In genomic region chr1:23772049-23772853, GRCh38 we compare ENCODE assay signal across 8 cellular contexts. TPM values are rescaled to one million over a fixed set of nuclear protein-coding genes. Genes with fewer than 3 reads are reported as not detected.
DNase-seq lines count a peak whose midpoint lies in the region; ATAC-seq and TF ChIP-seq lines count a peak whose summit lies in the region.

No MANE protein-coding gene starts in this region.

- TF ChIP-seq CTCF in OCI-LY7 (conservative IDR thresholded peaks at IDR 0.05; ENCODE audit: low read length) (peak; percentile 98), natural killer cell (IDR thresholded peaks at IDR 0.05) (peak; percentile 85)

- H3K27me3 Mint-ChIP-seq in natural killer cell (ENCODE audit: low read depth in 2 of 2) = no peaks in the 10 kb centered on the region
- no peaks in the 10 kb centered on the region for H3K27me3 Mint-ChIP-seq in stimulated activated memory B cell treated with anti-CD40 and anti-IgM and Interleukin-4, amounts not matched to agents 10 μg/mL and 1 μg/mL and 100 μg/mL, for 72 hours

- no TSS peak for BruUV-seq in OCI-LY7 (replicated peaks; lab: Mats Ljungman, UMichigan)

- no peak overlapping the region for H3K27ac ChIP-seq in OCI-LY7 (ENCODE audit: low read depth, low read length, poor library complexity, severe bottlenecking)

- H3K79me2 ChIP-seq in OCI-LY7 (ENCODE audit: insufficient read depth, low read depth, low read length) = peaks cover 7% of the 10 kb centered on the region; the same call in 1 of the 2 replicates

- no peaks in the 10 kb centered on the region for H4K20me1 ChIP-seq in OCI-LY7 (ENCODE audit: insufficient read depth, low read length)

- peak; percentile 85 for DNase-seq in GM03348 (ENCODE audit: low spot score)
- peak; percentile 76 for DNase-seq in Jurkat, Clone E6-1 (ENCODE audit: low read depth, low spot score)
- DNase-seq in OCI-LY7 (ENCODE audit: low spot score) = peak; percentile 87
- peak; percentile 94 for DNase-seq in activated CD8-positive, alpha-beta memory T cell treated with anti-CD3 and anti-CD28 coated beads, Interleukin-2, amount 50 U/mL, for 48 hours
- DNase-seq in natural killer cell = peak; percentile 79

- no peaks in the 10 kb centered on the region for H3K9me3 ChIP-seq in OCI-LY7 (ENCODE audit: low read length)

- intact Hi-C loops in OCI-LY7 (cut with micrococcal nuclease; ENCODE audit: unreplicated experiment) = loop anchor here (1.0 kb wide), 2 partner anchors 82 to 144 kb away; no protein-coding TSS in a partner anchor
- intact Hi-C loops in natural killer cell (cut with micrococcal nuclease) = loop anchor here (1.0 kb wide), 2 partner anchors 96 to 144 kb away; partner anchors contain the start of gene FUCA1

- peak; percentile 90 for ATAC-seq in esophagus mucosa
- ATAC-seq in natural killer cell = peak; percentile 92 to 100 (median 99)
- ATAC-seq in stimulated activated memory B cell treated with anti-CD40 and anti-IgM and Interleukin-4, amounts not matched to agents 10 μg/mL and 1 μg/mL and 100 μg/mL, for 72 hours = peak; percentile 90
- ATAC-seq in GM21717 (IDR thresholded peaks at IDR 0.05; ENCODE audit: unreplicated experiment) = no peak

- no peak overlapping the region for H3K4me3 Mint-ChIP-seq in natural killer cell
- no peak overlapping the region for H3K4me3 Mint-ChIP-seq in stimulated activated memory B cell treated with anti-CD40 and anti-IgM and Interleukin-4, amounts not matched to agents 10 μg/mL and 1 μg/mL and 100 μg/mL, for 72 hours

- H3K36me3 ChIP-seq in OCI-LY7 (ENCODE audit: insufficient read depth, low read length) = peaks cover 24% of the 10 kb centered on the region

- H3K4me3 ChIP-seq in Jurkat, Clone E6-1 (ENCODE audit: low read length) = no peak overlapping the region
- H3K4me3 ChIP-seq in OCI-LY7 (ENCODE audit: low read depth, low read length, poor library complexity, severe bottlenecking) = no peak overlapping the region

- H2AFZ ChIP-seq in OCI-LY7 (ENCODE audit: low read length) = no peak overlapping the region

- peak overlapping the region; percentile 61 for H3K4me2 ChIP-seq in OCI-LY7 (ENCODE audit: low read length)

- POLR2A ChIA-PET in OCI-LY7 (lab: Charles Lee) = interaction anchor here (0.6 to 0.9 kb wide), 4 partner anchors 8 to 83 kb away, joined by 3 read pairs; partner anchors contain the start of gene HMGCL

- no peaks in the 10 kb centered on the region for H3K9me3 Mint-ChIP-seq in natural killer cell
- no peaks in the 10 kb centered on the region for H3K9me3 Mint-ChIP-seq in stimulated activated memory B cell treated with anti-CD40 and anti-IgM and Interleukin-4, amounts not matched to agents 10 μg/mL and 1 μg/mL and 100 μg/mL, for 72 hours

- no peak overlapping the region for H3K27ac Mint-ChIP-seq in natural killer cell
- H3K27ac Mint-ChIP-seq in stimulated activated memory B cell treated with anti-CD40 and anti-IgM and Interleukin-4, amounts not matched to agents 10 μg/mL and 1 μg/mL and 100 μg/mL, for 72 hours = no peak overlapping the region

- H3K9me2 ChIP-seq in OCI-LY7 (ENCODE audit: insufficient read depth, low read length) = no peaks in the 10 kb centered on the region

- H3K36me3 Mint-ChIP-seq in natural killer cell = no peaks in the 10 kb centered on the region
- H3K36me3 Mint-ChIP-seq in stimulated activated memory B cell treated with anti-CD40 and anti-IgM and Interleukin-4, amounts not matched to agents 10 μg/mL and 1 μg/mL and 100 μg/mL, for 72 hours = no peaks in the 10 kb centered on the region

- CTCF ChIA-PET in OCI-LY7 (lab: Charles Lee; ENCODE audit: unreplicated experiment) = interaction anchor here (0.6 to 1.4 kb wide), 2 partner anchors 144 to 291 kb away, joined by 3 to 4 read pairs; no protein-coding TSS in a partner anchor

- peaks cover 22% of the 10 kb centered on the region for H3K4me1 ChIP-seq in OCI-LY7 (ENCODE audit: insufficient read depth, low read length, poor library complexity, severe bottlenecking)

- peaks cover 0 to 3% of the 10 kb centered on the region in 2 donors for H3K4me1 Mint-ChIP-seq in natural killer cell
- peaks cover 7% of the 10 kb centered on the region for H3K4me1 Mint-ChIP-seq in stimulated activated memory B cell treated with anti-CD40 and anti-IgM and Interleukin-4, amounts not matched to agents 10 μg/mL and 1 μg/mL and 100 μg/mL, for 72 hours

RNA-seq across cellular contexts. Expression of gene PITHD1, which starts 6.0 kb away (rescaled TPM):
- 66.9 TPM for polyA plus RNA-seq in Jurkat, Clone E6-1 (2012; ENCODE audit: insufficient read depth, insufficient read length)
- total RNA-seq in OCI-LY7 (2014; rRNA removed; shearing (Covaris generic)) = 89.9 and 90.8 TPM in 2 replicates
- total RNA-seq in OCI-LY7 (2022) (63.6 and 67.2 TPM in 2 replicates), esophagus mucosa (63.8 TPM), natural killer cell (10 to 100 TPM; 73.2 to 84.1 (median 77.7) TPM)

RNA-seq across cellular contexts. Expression of gene LYPLA2, which starts 18.7 kb away (rescaled TPM):
- 65.4 TPM for polyA plus RNA-seq in Jurkat, Clone E6-1 (2012; ENCODE audit: insufficient read depth, insufficient read length)
- 65.1 and 91.2 TPM in 2 replicates for total RNA-seq in OCI-LY7 (2014; rRNA removed; shearing (Covaris generic))
- 66.5 and 68.3 TPM in 2 replicates for total RNA-seq in OCI-LY7 (2022)
- 48.9 TPM for total RNA-seq in esophagus mucosa
- total RNA-seq in natural killer cell = 10 to 100 TPM; 70.6 to 84.5 (median 73.3) TPM

RNA-seq across cellular contexts. Expression of gene GALE, which starts 28.3 kb away (rescaled TPM):
- polyA plus RNA-seq in Jurkat, Clone E6-1 (2012; ENCODE audit: insufficient read depth, insufficient read length) = 42.7 TPM
- 17.9 and 19.6 TPM in 2 replicates for total RNA-seq in OCI-LY7 (2014; rRNA removed; shearing (Covaris generic))
- total RNA-seq in OCI-LY7 (2022) = 16.0 and 16.8 TPM in 2 replicates
- total RNA-seq in esophagus mucosa = 61.6 TPM
- 10 to 100 TPM; 12.8 to 20.3 (median 14.6) TPM for total RNA-seq in natural killer cell

RNA-seq across cellular contexts. Expression of gene ELOA, which starts 29.0 kb away (rescaled TPM):
- 38.1 TPM for polyA plus RNA-seq in Jurkat, Clone E6-1 (2012; ENCODE audit: insufficient read depth, insufficient read length)
- total RNA-seq in OCI-LY7 (2014; rRNA removed; shearing (Covaris generic)) = 24.7 and 29.1 TPM in 2 replicates
- total RNA-seq in OCI-LY7 (2022) = 35.8 and 41.0 TPM in 2 replicates
- 35.1 TPM for total RNA-seq in esophagus mucosa
- 10 to 100 TPM; 28.7 to 48.2 (median 36.9) TPM for total RNA-seq in natural killer cell

RNA-seq across cellular contexts. Expression of gene HMGCL, which starts 53.0 kb away (rescaled TPM):
- 21.2 TPM for polyA plus RNA-seq in Jurkat, Clone E6-1 (2012; ENCODE audit: insufficient read depth, insufficient read length)
- total RNA-seq in OCI-LY7 (2014; rRNA removed; shearing (Covaris generic)) = 9.0 and 13.1 TPM in 2 replicates
- total RNA-seq in OCI-LY7 (2022) (27.4 and 30.7 TPM in 2 replicates), esophagus mucosa (28.2 TPM), natural killer cell (10 to 100 TPM; 16.8 to 26.9 (median 17.0) TPM)
